Comparison of ENCODE assay signal across 8 cellular contexts in genomic region chrX:65451663-65452062, GRCh38.
A peak's percentile ranks its signal among the peaks of the same experiment; 100 is the strongest.
DNase-seq lines count a peak whose midpoint lies in the region; ATAC-seq and TF ChIP-seq lines count a peak whose summit lies in the region.

No MANE protein-coding gene starts in this region.

- H3K4me1 Mint-ChIP-seq in activated naive CD4-positive, alpha-beta T cell treated with anti-CD3 and anti-CD28 coated beads for 36 hours (ENCODE audit: low read depth) = no peaks in the 10 kb centered on the region
- H3K4me1 Mint-ChIP-seq in naive B cell = peaks cover 0 to 4% (median 4%) of the 10 kb centered on the region in 3 donors

- intact Hi-C loops in activated naive CD4-positive, alpha-beta T cell treated with anti-CD3 and anti-CD28 coated beads for 36 hours (cut with micrococcal nuclease) = loop anchor here (1.0 to 2.0 kb wide), 3 partner anchors 417 to 697 kb away; partner anchors contain the start of gene ZC3H12B

- H3K9me3 Mint-ChIP-seq in activated naive CD4-positive, alpha-beta T cell treated with anti-CD3 and anti-CD28 coated beads for 36 hours = no peaks in the 10 kb centered on the region
- H3K9me3 Mint-ChIP-seq in naive B cell = peaks cover 0 to 20% (median 9%) of the 10 kb centered on the region in 7 donors

- DNase-seq in activated naive CD4-positive, alpha-beta T cell treated with anti-CD3 and anti-CD28 coated beads for 36 hours = peak; percentile 26
- DNase-seq in activated naive CD4-positive, alpha-beta T cell (lab: John Stamatoyannopoulos, UW) = no peak
- peak; percentile 37 for DNase-seq in MV-4-11 (lab: John Stamatoyannopoulos, UW)
- DNase-seq in brain microvascular endothelial cell = peak; percentile 48
- peak; percentile 6 for DNase-seq in naive B cell
- DNase-seq in retina = no peak
- DNase-seq in hippocampal formation (lab: John Stamatoyannopoulos, UW) = no peak

- no peak overlapping the region for H3K27ac Mint-ChIP-seq in activated naive CD4-positive, alpha-beta T cell treated with anti-CD3 and anti-CD28 coated beads for 36 hours
- H3K27ac Mint-ChIP-seq in naive B cell = no peak overlapping the region

- H3K27me3 ChIP-seq in brain microvascular endothelial cell (replicated peaks) = no peaks in the 10 kb centered on the region

- peak; percentile 63 for TF ChIP-seq CTCF in brain microvascular endothelial cell (IDR thresholded peaks at IDR 0.05; ENCODE audit: low read depth, low read length, missing control alignments)

- no peak overlapping the region for H3K27ac ChIP-seq in brain microvascular endothelial cell

- peaks cover 2% of the 10 kb centered on the region for H3K36me3 Mint-ChIP-seq in activated naive CD4-positive, alpha-beta T cell treated with anti-CD3 and anti-CD28 coated beads for 36 hours (ENCODE audit: low read depth)
- no peaks in the 10 kb centered on the region for H3K36me3 Mint-ChIP-seq in naive B cell

- no peaks in the 10 kb centered on the region for H3K36me3 ChIP-seq in brain microvascular endothelial cell (replicated peaks)

- H3K4me3 Mint-ChIP-seq in activated naive CD4-positive, alpha-beta T cell treated with anti-CD3 and anti-CD28 coated beads for 36 hours = no peak overlapping the region
- H3K4me3 Mint-ChIP-seq in naive B cell = no peak overlapping the region

- in situ Hi-C loops in brain microvascular endothelial cell (cut with HindIII; ENCODE audit: low pct_ligation_motif_present, low sequenced_read_pairs) = no loop called here

- ATAC-seq in GM21515 (IDR thresholded peaks at IDR 0.05; ENCODE audit: unreplicated experiment) (peak; percentile 75), naive B cell (ENCODE audit: low read depth in 2 of 2) (no peak)

- no peak overlapping the region for H3K4me3 ChIP-seq in brain microvascular endothelial cell (ENCODE audit: low read depth, low read length)

- CTCF ChIA-PET in activated naive CD4-positive, alpha-beta T cell treated with anti-CD3 and anti-CD28 coated beads for 36 hours (lab: Charles Lee) = interaction anchor here (0.6 to 1.1 kb wide), 4 partner anchors 264 to 1997 kb away, joined by 3 to 6 read pairs (median 4); no protein-coding TSS in a partner anchor

- H3K27me3 Mint-ChIP-seq in activated naive CD4-positive, alpha-beta T cell treated with anti-CD3 and anti-CD28 coated beads for 36 hours (ENCODE audit: low read depth) = no peaks in the 10 kb centered on the region
- no peaks in the 10 kb centered on the region for H3K27me3 Mint-ChIP-seq in naive B cell

Comparison
In these comparisons a context has a peak if more than half of its experiments do, and no peak if none do; other contexts are left out.
1. DNase-seq: peak in activated naive CD4-positive, alpha-beta T cell treated with anti-CD3 and anti-CD28 coated beads for 36 hours (single experiment), MV-4-11 (single experiment), brain microvascular endothelial cell (single experiment) and naive B cell (single experiment); none in activated naive CD4-positive, alpha-beta T cell (0 of 4), retina (single experiment) and hippocampal formation (0 of 2).